ENCODE assay signal across 8 cellular contexts in the genomic region with DNA sequence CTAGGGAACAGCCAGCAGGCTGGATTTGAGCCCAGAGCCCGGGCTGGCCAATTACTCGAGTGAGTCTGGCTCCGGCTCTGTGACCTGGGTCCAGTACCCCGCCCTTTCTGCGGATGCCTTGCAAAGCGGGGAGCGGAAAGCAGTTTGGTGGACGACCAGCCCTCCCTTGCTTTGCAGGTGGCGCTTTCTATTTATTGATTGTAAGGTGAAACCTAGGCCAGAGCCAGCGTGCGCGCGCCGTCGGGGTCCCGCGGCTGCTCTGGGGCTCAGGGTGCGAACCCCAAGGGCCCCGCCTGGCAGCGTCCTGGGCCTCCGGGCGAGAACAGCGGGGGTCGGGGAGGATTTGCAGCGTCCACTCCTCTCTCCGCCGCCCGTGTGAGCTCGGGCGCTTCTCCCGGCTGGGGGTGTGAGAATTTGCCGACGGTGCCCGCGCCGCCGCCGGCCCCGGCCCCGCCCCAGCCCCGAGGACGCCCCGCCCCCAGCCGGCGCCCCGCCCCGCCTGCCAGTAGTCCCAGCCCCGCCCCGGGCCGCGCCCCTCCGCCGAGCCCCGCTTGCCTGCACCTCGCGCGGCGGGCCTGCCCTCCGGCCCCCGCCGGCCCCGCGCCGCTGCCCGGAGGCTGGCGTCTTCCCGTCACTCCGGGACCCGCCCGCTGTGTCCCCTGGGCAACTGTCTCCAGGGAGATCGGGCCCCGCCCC. TPM values are rescaled to one million over a fixed set of nuclear protein-coding genes. Genes with fewer than 3 reads are reported as not detected.
A peak's percentile ranks its signal among the peaks of the same experiment; 100 is the strongest.
DNase-seq lines count a peak whose midpoint lies in the region; ATAC-seq and TF ChIP-seq lines count a peak whose summit lies in the region.

No MANE protein-coding gene starts in this region.

- H3K4me1 Mint-ChIP-seq in natural killer cell = peaks cover 65 to 78% of the 10 kb centered on the region in 2 donors
- peaks cover 45 to 75% of the 10 kb centered on the region in 2 donors for H3K4me1 Mint-ChIP-seq in stimulated activated naive B cell treated with anti-CD40 and anti-IgM and Interleukin-4, amounts not matched to agents 10 μg/mL and 1 μg/mL and 100 μg/mL, for 72 hours

- H2AFZ ChIP-seq in OCI-LY3 (ENCODE audit: low read depth, low read length) = no peak overlapping the region

- POLR2A ChIA-PET in A673 (lab: Charles Lee; ENCODE audit: low non-redundant PET) = no interaction called here

- intact Hi-C loops in A673 (cut with micrococcal nuclease; ENCODE audit: unreplicated experiment) (no loop called here), natural killer cell (cut with micrococcal nuclease) (no loop called here)

- no peak overlapping the region for H3K27ac ChIP-seq in A673 (ENCODE audit: low read depth, low read length, poor library complexity, severe bottlenecking)
- no peak overlapping the region for H3K27ac ChIP-seq in OCI-LY3 (ENCODE audit: low read length)

- DNase-seq in A673 (ENCODE audit: low spot score) = peak; percentile 73
- peak; percentile 75 for DNase-seq in activated T-helper 1 cell treated with Interleukin-2 at 50 U/mL for 16 hours (ENCODE audit: low read depth)
- peak; percentile 23 for DNase-seq in fibroblast of mammary gland (ENCODE audit: low read depth)
- peak; percentile 83 for DNase-seq in natural killer cell
- DNase-seq in stimulated activated naive B cell treated with anti-CD40 and anti-IgM and Interleukin-4, amounts not matched to agents 10 μg/mL and 1 μg/mL and 100 μg/mL, for 72 hours = peak; percentile 52

- peak overlapping the region; percentile 83 for H3K4me3 Mint-ChIP-seq in natural killer cell
- peak overlapping the region; percentile 85 to 87 for H3K4me3 Mint-ChIP-seq in stimulated activated naive B cell treated with anti-CD40 and anti-IgM and Interleukin-4, amounts not matched to agents 10 μg/mL and 1 μg/mL and 100 μg/mL, for 72 hours

- peaks cover 79% of the 10 kb centered on the region for H4K20me1 ChIP-seq in OCI-LY3 (ENCODE audit: insufficient read depth, low read length)

- no peak for TF ChIP-seq CTCF in A673 (conservative IDR thresholded peaks at IDR 0.05; ENCODE audit: low read depth, low read length)
- no peak for TF ChIP-seq CTCF in OCI-LY3 (IDR thresholded peaks at IDR 0.05; ENCODE audit: low read depth, low read length)
- TF ChIP-seq CTCF in fibroblast of mammary gland (conservative IDR thresholded peaks at IDR 0.05; ENCODE audit: control insufficient read depth, insufficient read depth, low read depth, low read length) = no peak
- TF ChIP-seq CTCF in natural killer cell (IDR thresholded peaks at IDR 0.05) = no peak

- no peaks in the 10 kb centered on the region for H3K27me3 ChIP-seq in A673 (replicated peaks; ENCODE audit: insufficient read depth, low read depth, low read length, poor library complexity)
- H3K27me3 ChIP-seq in OCI-LY3 (ENCODE audit: low read depth, low read length) = no peaks in the 10 kb centered on the region

- H3K4me2 ChIP-seq in OCI-LY3 (ENCODE audit: low read length) = peak overlapping the region; percentile 77

- no peaks in the 10 kb centered on the region for H3K9me3 Mint-ChIP-seq in natural killer cell
- no peaks in the 10 kb centered on the region for H3K9me3 Mint-ChIP-seq in stimulated activated naive B cell treated with anti-CD40 and anti-IgM and Interleukin-4, amounts not matched to agents 10 μg/mL and 1 μg/mL and 100 μg/mL, for 72 hours

- H3K4me3 ChIP-seq in A673 (ENCODE audit: low read depth, low read length, poor library complexity, severe bottlenecking) = peak overlapping the region; percentile 49
- peak overlapping the region; percentile 61 for H3K4me3 ChIP-seq in OCI-LY3 (ENCODE audit: low read length)
- peak overlapping the region; percentile 43 for H3K4me3 ChIP-seq in fibroblast of mammary gland (ENCODE audit: control insufficient read depth, low read depth, low read length)

- no TSS peak for BruUV-seq in A673 (replicated peaks; lab: Mats Ljungman, UMichigan)

- H3K4me1 ChIP-seq in A673 (ENCODE audit: insufficient read depth, low read length, poor library complexity, severe bottlenecking) = peaks cover 10% of the 10 kb centered on the region
- peaks cover 26% of the 10 kb centered on the region for H3K4me1 ChIP-seq in OCI-LY3 (ENCODE audit: low read length)

- H3K27me3 Mint-ChIP-seq in natural killer cell (ENCODE audit: low read depth in 2 of 2) = no peaks in the 10 kb centered on the region
- H3K27me3 Mint-ChIP-seq in stimulated activated naive B cell treated with anti-CD40 and anti-IgM and Interleukin-4, amounts not matched to agents 10 μg/mL and 1 μg/mL and 100 μg/mL, for 72 hours = no peaks in the 10 kb centered on the region

- no peaks in the 10 kb centered on the region for H3K36me3 Mint-ChIP-seq in natural killer cell
- peaks cover 29 to 52% of the 10 kb centered on the region in 2 donors for H3K36me3 Mint-ChIP-seq in stimulated activated naive B cell treated with anti-CD40 and anti-IgM and Interleukin-4, amounts not matched to agents 10 μg/mL and 1 μg/mL and 100 μg/mL, for 72 hours

- H3K9me3 ChIP-seq in A673 (ENCODE audit: low read depth, low read length, poor library complexity, severe bottlenecking) = no peaks in the 10 kb centered on the region
- H3K9me3 ChIP-seq in OCI-LY3 (ENCODE audit: insufficient read depth, low read length) = no peaks in the 10 kb centered on the region

- H3K36me3 ChIP-seq in A673 (ENCODE audit: insufficient read depth, low read length, poor library complexity, severe bottlenecking) (no peaks in the 10 kb centered on the region), OCI-LY3 (replicated peaks; ENCODE audit: low read depth, low read length) (peaks cover 26% of the 10 kb centered on the region)

- CTCF ChIA-PET in A673 (lab: Charles Lee) = interaction anchor here (0.6 kb wide), 1 partner anchor 222 kb away, joined by 5 read pairs; no protein-coding TSS in a partner anchor

- ATAC-seq in GM18909 (IDR thresholded peaks at IDR 0.05; ENCODE audit: poor library complexity, unreplicated experiment) = peak; percentile 54
- peak; percentile 61 for ATAC-seq in HG03175 (IDR thresholded peaks at IDR 0.05; ENCODE audit: unreplicated experiment)
- peak; percentile 67 to 87 (median 79) for ATAC-seq in natural killer cell
- peak; percentile 77 to 86 for ATAC-seq in stimulated activated naive B cell treated with anti-CD40 and anti-IgM and Interleukin-4, amounts not matched to agents 10 μg/mL and 1 μg/mL and 100 μg/mL, for 72 hours (replicated peaks)

- peaks cover 98% of the 10 kb centered on the region for H3K79me2 ChIP-seq in OCI-LY3 (ENCODE audit: low read length)

- no peak overlapping the region for H3K9ac ChIP-seq in OCI-LY3 (ENCODE audit: low read length)

- peak overlapping the region; percentile 95 for H3K27ac Mint-ChIP-seq in natural killer cell
- H3K27ac Mint-ChIP-seq in stimulated activated naive B cell treated with anti-CD40 and anti-IgM and Interleukin-4, amounts not matched to agents 10 μg/mL and 1 μg/mL and 100 μg/mL, for 72 hours = peak overlapping the region; percentile 31

RNA-seq across cellular contexts. Expression of gene PIK3CD, which starts 37.6 kb away (rescaled TPM):
- total RNA-seq in A673 (2021) (2.1 and 5.0 TPM in 2 replicates), natural killer cell (100 to 1,000 TPM; 171 to 240 (median 198) TPM)

Comparison
In these comparisons a context has a peak if more than half of its experiments do, and no peak if none do; other contexts are left out.
1. DNase-seq: peak in every context shown above with its lines; median percentile 83 in natural killer cell; 75 in activated T-helper 1 cell treated with Interleukin-2 at 50 U/mL for 16 hours; 73 in A673; 52 in stimulated activated naive B cell treated with anti-CD40 and anti-IgM and Interleukin-4, amounts not matched to agents 10 μg/mL and 1 μg/mL and 100 μg/mL, for 72 hours; 23 in fibroblast of mammary gland.
2. RNA of gene PIK3CD, which starts 37.6 kb away (total RNA-seq): 171 to 240 TPM in natural killer cell; 2.1 to 5.0 TPM in A673; every median in the first group is over 10 times any median in the second.
3. Peak in every context shown above with its lines, with median percentiles within 50 percentile points of each other: H3K4me3 ChIP-seq and ATAC-seq.